In genomic region chr9:27303219-27303618, GRCh38 we compare ENCODE assay signal across 17 cellular contexts. TPM values are rescaled to one million over a fixed set of nuclear protein-coding genes. Genes with fewer than 3 reads are reported as not detected.
A peak's percentile ranks its signal among the peaks of the same experiment; 100 is the strongest.
DNase-seq lines count a peak whose midpoint lies in the region; ATAC-seq, FAIRE-seq and TF ChIP-seq lines count a peak whose summit lies in the region.
"Had no signal": no experiment of that assay in that cellular context is flagged by ENCODE, and none has a peak within 500 bp of the region (broad histone marks: within the 10 kb centered on the region; RNA-seq: fewer than 3 reads in every experiment).

No MANE protein-coding gene starts in this region.

- no peak overlapping the region for H3K4me3 Mint-ChIP-seq in GM23338
- H3K4me3 Mint-ChIP-seq in endodermal cell = no peak overlapping the region
- no peak overlapping the region for H3K4me3 Mint-ChIP-seq in Caco-2 (ENCODE audit: unreplicated experiment)
- H3K4me3 Mint-ChIP-seq: activated T-helper 17 cell treated with anti-CD3 and anti-CD28 coated beads, Interleukin-2, amount 50 U/mL, for 72 hours; CD4-positive, alpha-beta T cell; effector memory CD8-positive, alpha-beta T cell; T-helper 1 cell treated with Interleukin-12 subunit alpha and Interleukin-12 subunit beta and Interleukin-4 antibody, amounts not matched to agents 30 μg/mL and 1 μg/mL, for 36 hours had no signal

- H3K27me3 ChIP-seq in GM23338 (ENCODE audit: insufficient read depth) (no peaks in the 10 kb centered on the region), endodermal cell (ENCODE audit: control insufficient read depth, insufficient read depth, low read length, poor library complexity, severe bottlenecking) (no peaks in the 10 kb centered on the region), neuronal stem cell (ENCODE audit: control insufficient read depth in 3 of 3, insufficient read depth in 3 of 3, low read depth in 1 of 3, low read length in 3 of 3) (no peaks in the 10 kb centered on the region), Caco-2 (replicated peaks; ENCODE audit: control insufficient read depth, insufficient read depth, low read length) (no peaks in the 10 kb centered on the region)
- H3K27me3 ChIP-seq: left lung had no signal

- no peak overlapping the region for H3K4me3 ChIP-seq in GM23338
- no peak overlapping the region for H3K4me3 ChIP-seq in endodermal cell (ENCODE audit: low read length)
- H3K4me3 ChIP-seq in neuronal stem cell (ENCODE audit: low read length in 2 of 2) = no peak overlapping the region
- H3K4me3 ChIP-seq in Caco-2 (ENCODE audit: low read depth, low read length) = no peak overlapping the region
- H3K4me3 ChIP-seq: left lung had no signal

- no peaks in the 10 kb centered on the region for H3F3A ChIP-seq in GM23338 (replicated peaks; ENCODE audit: low read depth)

- H2BK120ac ChIP-seq in neuronal stem cell (ENCODE audit: low read depth, low read length) = no peak overlapping the region

- FAIRE-seq in RCC 7860 (lab: Jason Lieb, UNC) = no peak

- H2BK15ac ChIP-seq in neuronal stem cell (ENCODE audit: low read length) = no peak overlapping the region

- no peak overlapping the region for H4K8ac ChIP-seq in neuronal stem cell (ENCODE audit: low read depth, low read length)

- no peak overlapping the region for H3K18ac ChIP-seq in neuronal stem cell (ENCODE audit: low read length)

- no peaks in the 10 kb centered on the region for H3K79me1 ChIP-seq in neuronal stem cell (ENCODE audit: low read depth, low read length)

- no peak overlapping the region for H3K23ac ChIP-seq in neuronal stem cell (ENCODE audit: low read depth, low read length, poor library complexity)

- POLR2A ChIA-PET in Caco-2 (lab: Charles Lee) = no interaction called here

- no peaks in the 10 kb centered on the region for H3K9me3 ChIP-seq in endodermal cell (ENCODE audit: control insufficient read depth, low read length)
- H3K9me3 ChIP-seq in neuronal stem cell (replicated peaks in 1 of 2; ENCODE audit: control insufficient read depth in 2 of 2, insufficient read depth in 1 of 2, low read depth in 1 of 2, low read length in 2 of 2) = peaks cover 1 to 3% of the 10 kb centered on the region in 2 donors
- no peaks in the 10 kb centered on the region for H3K9me3 ChIP-seq in Caco-2
- H3K9me3 ChIP-seq: left lung had no signal

- no peak overlapping the region for H4K91ac ChIP-seq in neuronal stem cell (ENCODE audit: low read depth, low read length, poor library complexity)

- no peaks in the 10 kb centered on the region for H3K79me2 ChIP-seq in GM23338 (replicated peaks; ENCODE audit: insufficient read depth)

- no TSS peak for BruUV-seq in Caco-2 (replicated peaks; lab: Mats Ljungman, UMichigan)

- H3K9me3 Mint-ChIP-seq in GM23338 (peaks cover 25% of the 10 kb centered on the region), endodermal cell (peaks cover 3% of the 10 kb centered on the region), Caco-2 (ENCODE audit: unreplicated experiment) (no peaks in the 10 kb centered on the region)
- H3K9me3 Mint-ChIP-seq: activated T-helper 17 cell treated with anti-CD3 and anti-CD28 coated beads, Interleukin-2, amount 50 U/mL, for 72 hours; CD4-positive, alpha-beta T cell; effector memory CD8-positive, alpha-beta T cell; T-helper 1 cell treated with Interleukin-12 subunit alpha and Interleukin-12 subunit beta and Interleukin-4 antibody, amounts not matched to agents 30 μg/mL and 1 μg/mL, for 36 hours had no signal

- H3K9me2 ChIP-seq in GM23338 (ENCODE audit: insufficient read depth) = peaks cover 13% of the 10 kb centered on the region; the same call in 1 of the 2 replicates

- TF ChIP-seq CTCF in GM23338 (conservative IDR thresholded peaks at IDR 0.05; ENCODE audit: low read depth in 2 of 2) (no peak), endodermal cell (conservative IDR thresholded peaks at IDR 0.05) (no peak), Caco-2 (IDR thresholded peaks at IDR 0.05; ENCODE audit: insufficient read depth in 1 of 2, low read depth in 1 of 2, low read length in 1 of 2, severe bottlenecking in 1 of 2, unreplicated experiment in 1 of 2) (no peak)

- CTCF ChIA-PET in Caco-2 (lab: Charles Lee) = no interaction called here

- H3K36me3 ChIP-seq in GM23338 (ENCODE audit: insufficient read depth) (no peaks in the 10 kb centered on the region), endodermal cell (ENCODE audit: control insufficient read depth, insufficient read depth, low read length) (no peaks in the 10 kb centered on the region), neuronal stem cell (replicated peaks in 1 of 2; ENCODE audit: control insufficient read depth in 2 of 2, insufficient read depth in 2 of 2, low read length in 2 of 2) (no peaks in the 10 kb centered on the region), Caco-2 (ENCODE audit: control insufficient read depth, insufficient read depth, low read length) (no peaks in the 10 kb centered on the region)
- H3K36me3 ChIP-seq: left lung had no signal

- H3K36me3 Mint-ChIP-seq in GM23338 (ENCODE audit: low read depth) (peaks cover 25% of the 10 kb centered on the region), endodermal cell (ENCODE audit: low read depth) (no peaks in the 10 kb centered on the region), Caco-2 (ENCODE audit: insufficient read depth, unreplicated experiment) (no peaks in the 10 kb centered on the region)

- H4K20me1 ChIP-seq in GM23338 (replicated peaks; ENCODE audit: insufficient read depth) = no peaks in the 10 kb centered on the region

- DNase-seq in GM23338 (ENCODE audit: low spot score) = peak; percentile 15
- peak; percentile 7 for DNase-seq in RCC 7860 (ENCODE audit: low spot score)
- peak; percentile 63 for DNase-seq in endodermal cell
- no peak for DNase-seq in neuronal stem cell (ENCODE audit: low spot score)
- no peak for DNase-seq in Caco-2
- no peak for DNase-seq in kidney glomerular epithelial cell (lab: John Stamatoyannopoulos, UW)
- DNase-seq: activated CD4-positive, alpha-beta T cell treated with anti-CD3 and anti-CD28 coated beads, Interleukin-2, amount 50 U/mL, for 1 hour; CD4-positive, alpha-beta T cell; effector memory CD8-positive, alpha-beta T cell; KG1; left lung; NCI-H2107; substantia nigra had no signal

- H3K4ac ChIP-seq in neuronal stem cell (ENCODE audit: low read length) = no peak overlapping the region

- H3K4me2 ChIP-seq in GM23338 = no peak overlapping the region
- H3K4me2 ChIP-seq in neuronal stem cell (ENCODE audit: insufficient read depth, low read length, poor library complexity, severe bottlenecking) = no peak overlapping the region

- peaks cover 2% of the 10 kb centered on the region; the same call in 1 of the 2 replicates for H3K4me1 ChIP-seq in GM23338 (ENCODE audit: insufficient read depth)
- no peaks in the 10 kb centered on the region for H3K4me1 ChIP-seq in endodermal cell (ENCODE audit: control insufficient read depth, insufficient read depth, low read length)
- H3K4me1 ChIP-seq in neuronal stem cell (ENCODE audit: control insufficient read depth in 2 of 2, insufficient read depth in 1 of 2, low read depth in 1 of 2, low read length in 2 of 2) = peaks cover 0 to 6% of the 10 kb centered on the region in 2 donors
- no peaks in the 10 kb centered on the region for H3K4me1 ChIP-seq in Caco-2
- H3K4me1 ChIP-seq: left lung had no signal

- H3K4me1 Mint-ChIP-seq in GM23338 (peaks cover 1% of the 10 kb centered on the region; the same call in 2 of the 3 replicates), endodermal cell (no peaks in the 10 kb centered on the region), Caco-2 (ENCODE audit: low read depth, unreplicated experiment) (no peaks in the 10 kb centered on the region)
- H3K4me1 Mint-ChIP-seq: activated T-helper 17 cell treated with anti-CD3 and anti-CD28 coated beads, Interleukin-2, amount 50 U/mL, for 72 hours had no signal

- no peak overlapping the region for H2AK5ac ChIP-seq in neuronal stem cell (ENCODE audit: low read depth, low read length)

- H2AFZ ChIP-seq in GM23338 (peak overlapping the region; percentile 74), neuronal stem cell (ENCODE audit: low read length) (peak overlapping the region; percentile 89)

- no peak overlapping the region for H2BK5ac ChIP-seq in neuronal stem cell (ENCODE audit: low read length)

- ATAC-seq in GM23338 = peak; percentile 48
- ATAC-seq in GM18502 (IDR thresholded peaks at IDR 0.05; ENCODE audit: poor library complexity, unreplicated experiment) = no peak
- ATAC-seq: activated T-helper 17 cell treated with anti-CD3 and anti-CD28 coated beads, Interleukin-2, amount 50 U/mL, for 72 hours; effector memory CD8-positive, alpha-beta T cell; left lung had no signal

- peaks cover 10% of the 10 kb centered on the region for H3K27me3 Mint-ChIP-seq in GM23338 (ENCODE audit: insufficient read depth, low read depth, poor library complexity)
- peaks cover 15% of the 10 kb centered on the region for H3K27me3 Mint-ChIP-seq in endodermal cell (ENCODE audit: insufficient read depth)
- H3K27me3 Mint-ChIP-seq in Caco-2 (ENCODE audit: insufficient read depth, unreplicated experiment) = peaks cover 3% of the 10 kb centered on the region

- intact Hi-C loops in Caco-2 (cut with micrococcal nuclease; ENCODE audit: unreplicated experiment) = no loop called here

- H3K27ac Mint-ChIP-seq in GM23338 (peak overlapping the region; percentile 51; the same call in 1 of the 2 replicates), endodermal cell (no peak overlapping the region), Caco-2 (ENCODE audit: unreplicated experiment) (no peak overlapping the region)
- H3K27ac Mint-ChIP-seq: activated T-helper 17 cell treated with anti-CD3 and anti-CD28 coated beads, Interleukin-2, amount 50 U/mL, for 72 hours; CD4-positive, alpha-beta T cell; effector memory CD8-positive, alpha-beta T cell; T-helper 1 cell treated with Interleukin-12 subunit alpha and Interleukin-12 subunit beta and Interleukin-4 antibody, amounts not matched to agents 30 μg/mL and 1 μg/mL, for 36 hours had no signal

- no peak overlapping the region for H3K27ac ChIP-seq in GM23338 (ENCODE audit: low read depth)
- no peak overlapping the region for H3K27ac ChIP-seq in endodermal cell (ENCODE audit: low read depth, low read length)
- H3K27ac ChIP-seq in neuronal stem cell (replicated peaks; ENCODE audit: low read length) = no peak overlapping the region
- H3K27ac ChIP-seq: left lung had no signal

- no peak overlapping the region for H2BK12ac ChIP-seq in neuronal stem cell (ENCODE audit: low read length)

- WGBS in endodermal cell (ENCODE audit: insufficient coverage in 1 of 2, insufficient read length in 1 of 2), 2 experiments = 63 to 67% methylated on average over 1 to 6 of the region's 6 CpGs
- no CpG with 5 or more reads among the region's 6 CpGs for WGBS in neuronal stem cell (ENCODE audit: extremely low coverage in 2 of 2, insufficient read length in 2 of 2, insufficient replicate concordance in 1 of 2), 2 donors

- H3K9ac ChIP-seq in endodermal cell (ENCODE audit: extremely low read depth, low read length, poor library complexity, severe bottlenecking) (no peak overlapping the region), neuronal stem cell (ENCODE audit: low read depth, low read length, poor library complexity) (no peak overlapping the region)

- no peak overlapping the region for H3K14ac ChIP-seq in neuronal stem cell (ENCODE audit: low read length)

RNA-seq across cellular contexts. Expression of gene EQTN, which starts 6.3 kb away (rescaled TPM):
- 0.24 TPM in 1 of 2 replicates, not detected in the other for total RNA-seq in GM23338 (2014; rRNA removed; shearing (Covaris generic))
- 0.21 TPM in 1 of 2 replicates, not detected in the other for polyA plus RNA-seq in GM23338 (2016; fragmentation: Nextera tagmentation; extraction: Ambion mirVana)
- total RNA-seq in endodermal cell (not detected), Caco-2 (2022) (not detected in 2 replicates)
- not detected for polyA plus RNA-seq in endodermal cell (2013, experiment 1 of 2)
- 0.50 TPM for polyA plus RNA-seq in endodermal cell (2013, experiment 2 of 2)
- polyA plus RNA-seq in neuronal stem cell (2013, experiment 1 of 2) = 0.22 TPM
- polyA plus RNA-seq in neuronal stem cell (2013, experiment 2 of 2) = 0.43 TPM
- total RNA-seq: activated T-helper 17 cell treated with anti-CD3 and anti-CD28 coated beads, Interleukin-2, amount 50 U/mL, for 72 hours; CD4-positive, alpha-beta T cell; skeletal muscle tissue had no signal

Comparison
In these comparisons a context has a peak if more than half of its experiments do, and no peak if none do; other contexts are left out.
1. DNase-seq: peak in GM23338 (single experiment), RCC 7860 (single experiment) and endodermal cell (single experiment); none in neuronal stem cell (single experiment), Caco-2 (0 of 2) and kidney glomerular epithelial cell (single experiment).